In genomic region chr6:2768125-2768524, GRCh38 we compare ENCODE assay signal across 8 cellular contexts. TPM values are rescaled to one million over a fixed set of nuclear protein-coding genes. Genes with fewer than 3 reads are reported as not detected.
DNase-seq lines count a peak whose midpoint lies in the region; ATAC-seq, FAIRE-seq and TF ChIP-seq lines count a peak whose summit lies in the region.

No MANE protein-coding gene starts in this region.

- H3K36me3 ChIP-seq in Caco-2 (ENCODE audit: control insufficient read depth, insufficient read depth, low read length) (no peaks in the 10 kb centered on the region), pancreas (peaks cover 0 to 6% (median 0%) of the 10 kb centered on the region in 3 donors)

- ATAC-seq in pancreas = no peak

- POLR2A ChIA-PET in Caco-2 (lab: Charles Lee) = no interaction called here

- H3K9me3 Mint-ChIP-seq in Caco-2 (ENCODE audit: unreplicated experiment) = no peaks in the 10 kb centered on the region
- peaks cover 4% of the 10 kb centered on the region for H3K9me3 Mint-ChIP-seq in nephron progenitor cell

- TF ChIP-seq CTCF in Caco-2 (IDR thresholded peaks at IDR 0.05; ENCODE audit: insufficient read depth in 1 of 2, low read depth in 1 of 2, low read length in 1 of 2, severe bottlenecking in 1 of 2, unreplicated experiment in 1 of 2) = no peak
- no peak for TF ChIP-seq CTCF in nephron progenitor cell (IDR thresholded peaks at IDR 0.05)
- TF ChIP-seq CTCF in pancreas (IDR thresholded peaks at IDR 0.05) = no peak

- H3K9me3 ChIP-seq in Caco-2 = no peaks in the 10 kb centered on the region
- H3K9me3 ChIP-seq in pancreas = no peaks in the 10 kb centered on the region

- H3K4me1 ChIP-seq in Caco-2 (no peaks in the 10 kb centered on the region; the same call in 1 of the 2 replicates), pancreas (peaks cover 10 to 32% (median 25%) of the 10 kb centered on the region in 3 donors)

- DNase-seq in Caco-2 = no peak
- peak; percentile 5 for DNase-seq in NAMALWA (ENCODE audit: low spot score)
- peak; percentile 47 for DNase-seq in cerebellar cortex (ENCODE audit: low spot score)
- DNase-seq in nephron progenitor cell = no peak
- no peak for DNase-seq in Kasumi-1 (lab: John Stamatoyannopoulos, UW)
- no peak for DNase-seq in pancreas
- DNase-seq in NCI-H1048 (lab: John Stamatoyannopoulos, UW) = no peak
- no peak for DNase-seq in A172 (ENCODE audit: low spot score)

- no peak overlapping the region for H3K4me3 ChIP-seq in Caco-2 (ENCODE audit: low read depth, low read length)
- H3K4me3 ChIP-seq in pancreas = peak overlapping the region in 1 of 4 donors; percentile 89

- no TSS peak for BruUV-seq in Caco-2 (replicated peaks; lab: Mats Ljungman, UMichigan)

- no peak overlapping the region for H3K27ac Mint-ChIP-seq in Caco-2 (ENCODE audit: unreplicated experiment)
- no peak overlapping the region for H3K27ac Mint-ChIP-seq in nephron progenitor cell

- FAIRE-seq in pancreas (lab: Jason Lieb, UNC) = no peak

- H3K27me3 Mint-ChIP-seq in Caco-2 (ENCODE audit: insufficient read depth, unreplicated experiment) = no peaks in the 10 kb centered on the region
- no peaks in the 10 kb centered on the region for H3K27me3 Mint-ChIP-seq in nephron progenitor cell (ENCODE audit: low read depth, poor library complexity)

- peaks cover 18% of the 10 kb centered on the region for H3K4me1 Mint-ChIP-seq in Caco-2 (ENCODE audit: low read depth, unreplicated experiment)
- peaks cover 55% of the 10 kb centered on the region for H3K4me1 Mint-ChIP-seq in nephron progenitor cell

- H3K27me3 ChIP-seq in Caco-2 (replicated peaks; ENCODE audit: control insufficient read depth, insufficient read depth, low read length) = no peaks in the 10 kb centered on the region
- no peaks in the 10 kb centered on the region for H3K27me3 ChIP-seq in pancreas

- WGBS in pancreas, 2 donors = 15 to 22% methylated on average over 5 of the region's 5 CpGs

- peaks cover 5% of the 10 kb centered on the region for H3K36me3 Mint-ChIP-seq in Caco-2 (ENCODE audit: insufficient read depth, unreplicated experiment)
- H3K36me3 Mint-ChIP-seq in nephron progenitor cell (ENCODE audit: low read depth) = peaks cover 32% of the 10 kb centered on the region

- no peak overlapping the region for H3K27ac ChIP-seq in pancreas

- CTCF ChIA-PET in Caco-2 (lab: Charles Lee) = no interaction called here

- intact Hi-C loops in Caco-2 (cut with micrococcal nuclease; ENCODE audit: unreplicated experiment) (loop anchor here (10.0 kb wide), 1 partner anchor 297 kb away; the partner anchor contains the start of gene RIPK1), pancreas (cut with DNase I) (no loop called here)

- H3K4me3 Mint-ChIP-seq in Caco-2 (ENCODE audit: unreplicated experiment) = peak overlapping the region; percentile 72
- peak overlapping the region; percentile 82 for H3K4me3 Mint-ChIP-seq in nephron progenitor cell

RNA-seq across cellular contexts. Expression of gene WRNIP1, which starts 2.9 kb away (rescaled TPM):
- total RNA-seq in Caco-2 (2022) (46.5 and 51.7 TPM in 2 replicates), pancreas (10 to 100 TPM; 19.2 to 24.9 (median 23.2) TPM)
- polyA plus RNA-seq in pancreas = 10 to 100 TPM; 35.7 to 45.7 TPM
- total RNA-seq in A172 (2014; rRNA removed; shearing (Covaris generic)) = 85.9 and 90.5 TPM in 2 replicates

RNA-seq across cellular contexts. Expression of gene MYLK4, which starts 17.4 kb away (rescaled TPM):
- total RNA-seq in Caco-2 (2022) = 0.65 and 0.75 TPM in 2 replicates
- total RNA-seq in pancreas = under 1 TPM; 0.37 to 0.87 (median 0.41) TPM
- 1 to 10 TPM in 1 of 2 donors, under 1 TPM in 1; 0.27 to 1.0 TPM for polyA plus RNA-seq in pancreas
- 0.12 and 0.24 TPM in 2 replicates for total RNA-seq in A172 (2014; rRNA removed; shearing (Covaris generic))

Comparison
In these comparisons a context has a peak if more than half of its experiments do, and no peak if none do; other contexts are left out.
1. DNase-seq: peak in NAMALWA (single experiment) and cerebellar cortex (single experiment); none in Caco-2 (0 of 2), nephron progenitor cell (single experiment), Kasumi-1 (0 of 2), pancreas (0 of 6), NCI-H1048 (single experiment) and A172 (single experiment).